ENCODE assay signal across 10 cellular contexts in genomic region chr12:69196302-69197288, GRCh38. TPM values are rescaled to one million over a fixed set of nuclear protein-coding genes. Genes with fewer than 3 reads are reported as not detected.
DNase-seq lines count a peak whose midpoint lies in the region; ATAC-seq, FAIRE-seq and TF ChIP-seq lines count a peak whose summit lies in the region.
"Had no signal": no experiment of that assay in that cellular context is flagged by ENCODE, and none has a peak within 500 bp of the region (broad histone marks: within the 10 kb centered on the region; RNA-seq: fewer than 3 reads in every experiment).

No MANE protein-coding gene starts in this region.

- peaks cover 36 to 59% (median 49%) of the 10 kb centered on the region in 7 donors for H3K9me3 Mint-ChIP-seq in CD14-positive monocyte

- no peak overlapping the region for H3K4me3 Mint-ChIP-seq in CD14-positive monocyte

- intact Hi-C loops in CD14-positive monocyte (cut with micrococcal nuclease), result no loop called here

- FAIRE-seq in D721Med (lab: Jason Lieb, UNC), result no peak

- peaks cover 7% of the 10 kb centered on the region for H3K9me3 ChIP-seq in WERI-Rb-1 (ENCODE audit: severe bottlenecking)

- ATAC-seq in left lobe of liver (peak; percentile 89), GM21786 (IDR thresholded peaks at IDR 0.05; ENCODE audit: unreplicated experiment) (no peak)

- no peaks in the 10 kb centered on the region for H3K36me3 ChIP-seq in WERI-Rb-1
- H3K36me3 ChIP-seq: SJSA1 had no signal

- no peak overlapping the region for H3K27ac Mint-ChIP-seq in CD14-positive monocyte

- peaks cover 0 to 4% (median 3%) of the 10 kb centered on the region in 3 donors for H3K27me3 Mint-ChIP-seq in CD14-positive monocyte (ENCODE audit: low read depth in 3 of 3)

- H3K27me3 ChIP-seq in WERI-Rb-1 (ENCODE audit: insufficient read depth, low read depth, severe bottlenecking), result no peaks in the 10 kb centered on the region
- H3K27me3 ChIP-seq: SJSA1 had no signal

- peaks cover 0 to 2% of the 10 kb centered on the region in 2 donors for H3K36me3 Mint-ChIP-seq in CD14-positive monocyte

- H3K4me3 ChIP-seq in WERI-Rb-1 (ENCODE audit: low read depth, low read length), result no peak overlapping the region
- H3K4me3 ChIP-seq: coronary artery, SJSA1 had no signal

- peak; percentile 37 for TF ChIP-seq CTCF in D721Med (IDR thresholded peaks at IDR 0.05; ENCODE audit: insufficient read depth, missing control alignments)
- TF ChIP-seq CTCF in WERI-Rb-1 (IDR thresholded peaks at IDR 0.05; ENCODE audit: low read depth, low read length), result peak; percentile 41
- no peak for TF ChIP-seq CTCF in CD14-positive monocyte (IDR thresholded peaks at IDR 0.05)

- H3K4me1 Mint-ChIP-seq in CD14-positive monocyte, result no peaks in the 10 kb centered on the region

- DNase-seq in D721Med (ENCODE audit: insufficient read length, low spot score) (no peak), HT-29 (ENCODE audit: low spot score) (peak; percentile 44), WERI-Rb-1 (peak; percentile 9), left lobe of liver (ENCODE audit: low spot score) (no peak), MV-4-11 (lab: John Stamatoyannopoulos, UW) (no peak), CD14-positive monocyte (ENCODE audit: low spot score) (no peak)
- no peak for DNase-seq in activated CD4-positive, alpha-beta T cell treated with anti-CD3 and anti-CD28 coated beads for 4 hours

- no peak overlapping the region for H3K27ac ChIP-seq in WERI-Rb-1
- H3K27ac ChIP-seq: coronary artery, SJSA1 had no signal

RNA-seq across cellular contexts. Expression of gene CPSF6, which starts 42.8 kb away (rescaled TPM):
- 87.4 and 104 TPM in 2 replicates for total RNA-seq in HT-29 (2014; rRNA removed; shearing (Covaris generic))
- 17.8 TPM for total RNA-seq in left lobe of liver
- polyA plus RNA-seq in CD14-positive monocyte, result 10 to 100 TPM; 35.4 to 38.0 TPM

Comparison
In these comparisons a context has a peak if more than half of its experiments do, and no peak if none do; other contexts are left out.
1. DNase-seq: peak in HT-29 (single experiment) and WERI-Rb-1 (single experiment); none in D721Med (single experiment), left lobe of liver (single experiment), MV-4-11 (single experiment), CD14-positive monocyte (single experiment) and activated CD4-positive, alpha-beta T cell treated with anti-CD3 and anti-CD28 coated beads for 4 hours (0 of 2).